10 cellular contexts compared by ENCODE assay signal in genomic region chr2:190466819-190467444, GRCh38. TPM values are rescaled to one million over a fixed set of nuclear protein-coding genes. Genes with fewer than 3 reads are reported as not detected.
A peak's percentile ranks its signal among the peaks of the same experiment; 100 is the strongest.
DNase-seq lines count a peak whose midpoint lies in the region; ATAC-seq and TF ChIP-seq lines count a peak whose summit lies in the region.
"Had no signal": no experiment of that assay in that cellular context is flagged by ENCODE, and none has a peak within 500 bp of the region (broad histone marks: within the 10 kb centered on the region; RNA-seq: fewer than 3 reads in every experiment).

No MANE protein-coding gene starts in this region.

- peaks cover 6 to 12% (median 8%) of the 10 kb centered on the region in 3 donors for H3K36me3 ChIP-seq in esophagus squamous epithelium
- H3K36me3 ChIP-seq in stomach, result peaks cover 9 to 17% (median 10%) of the 10 kb centered on the region in 4 donors
- peaks cover 0 to 9% (median 0%) of the 10 kb centered on the region in 3 donors for H3K36me3 ChIP-seq in Peyer's patch

- H3K9me3 ChIP-seq in esophagus squamous epithelium, result no peaks in the 10 kb centered on the region
- no peaks in the 10 kb centered on the region for H3K9me3 ChIP-seq in stomach
- no peaks in the 10 kb centered on the region for H3K9me3 ChIP-seq in Peyer's patch

- WGBS in esophagus squamous epithelium, 2 donors, result 51 to 68% methylated on average over 3 to 5 of the region's 5 CpGs
- WGBS in stomach, 5 donors, result 53 to 79% (median 72%) methylated on average over 5 of the region's 5 CpGs

- peaks cover 22 to 50% (median 32%) of the 10 kb centered on the region in 3 donors for H3K4me1 ChIP-seq in esophagus squamous epithelium
- H3K4me1 ChIP-seq in stomach, result peaks cover 31 to 55% (median 39%) of the 10 kb centered on the region in 4 donors
- H3K4me1 ChIP-seq in Peyer's patch, result peaks cover 0 to 32% (median 0%) of the 10 kb centered on the region in 4 donors

- no peak for TF ChIP-seq EP300 in stomach (IDR thresholded peaks at IDR 0.05)

- peak overlapping the region; percentile 70 to 86 (median 78) for H3K27ac ChIP-seq in esophagus squamous epithelium
- H3K27ac ChIP-seq in stomach, result peak overlapping the region; percentile 16 to 78 (median 76)
- peak overlapping the region in 2 of 4 donors; percentile 51 to 69 for H3K27ac ChIP-seq in Peyer's patch

- TF ChIP-seq CTCF in esophagus squamous epithelium (IDR thresholded peaks at IDR 0.05) (no peak), stomach (IDR thresholded peaks at IDR 0.05) (no peak), Peyer's patch (IDR thresholded peaks at IDR 0.05) (no peak)

- ATAC-seq in GM18858 (IDR thresholded peaks at IDR 0.05; ENCODE audit: unreplicated experiment) (no peak), HG03354 (IDR thresholded peaks at IDR 0.05; ENCODE audit: poor library complexity, severe bottlenecking, unreplicated experiment) (no peak)

- H3K4me3 ChIP-seq in esophagus squamous epithelium (peak overlapping the region in 1 of 4 donors; percentile 4), stomach (no peak overlapping the region), Peyer's patch (no peak overlapping the region)

- intact Hi-C loops in esophagus squamous epithelium (cut with DNase I), result no loop called here
- intact Hi-C loops in stomach (cut with DNase I; ENCODE audit: low total_unique reads), result no loop called here

- TF ChIP-seq POLR2A in esophagus squamous epithelium (IDR thresholded peaks at IDR 0.05), result no peak
- no peak for TF ChIP-seq POLR2A in stomach (IDR thresholded peaks at IDR 0.05)
- TF ChIP-seq POLR2A in Peyer's patch (IDR thresholded peaks at IDR 0.05), result no peak

- DNase-seq in HuH-7 (ENCODE audit: low spot score), result peak; percentile 36
- DNase-seq in NCI-H69 (lab: John Stamatoyannopoulos, UW), result peak; percentile 86
- DNase-seq in esophagus squamous epithelium (lab: John Stamatoyannopoulos, UW), result no peak
- DNase-seq in stomach, result no peak
- no peak for DNase-seq in Peyer's patch
- no peak for DNase-seq in GOT3 (lab: John Stamatoyannopoulos, UW)
- DNase-seq: effector CD4-positive, alpha-beta T cell; naive B cell had no signal

- H3K27me3 ChIP-seq in esophagus squamous epithelium (no peaks in the 10 kb centered on the region), stomach (no peaks in the 10 kb centered on the region), Peyer's patch (no peaks in the 10 kb centered on the region)

RNA-seq across cellular contexts. Expression of gene MFSD6, which starts 58.8 kb away (rescaled TPM):
- total RNA-seq in esophagus squamous epithelium (100 to 1,000 TPM in 3 of 4 donors, 10 to 100 TPM in 1; 81.2 to 157 (median 133) TPM), stomach (100 to 1,000 TPM in 2 of 5 donors, 10 to 100 TPM in 3; 18.7 to 134 (median 63.5) TPM), Peyer's patch (100 to 1,000 TPM in 3 of 4 donors, 10 to 100 TPM in 1; 40.4 to 184 (median 119) TPM)
- 10 to 100 TPM in 2 of 3 donors, 1 to 10 TPM in 1; 9.2 to 12.8 (median 12.4) TPM for polyA plus RNA-seq in stomach

Comparison
In these comparisons a context has a peak if more than half of its experiments do, and no peak if none do; other contexts are left out.
1. DNase-seq: peak in HuH-7 (single experiment) and NCI-H69 (single experiment); none in esophagus squamous epithelium (single experiment), stomach (single experiment), Peyer's patch (0 of 3) and GOT3 (single experiment).